In genomic region chr19:18790566-18791314, GRCh38 we compare ENCODE assay signal across 10 cellular contexts. TPM values are rescaled to one million over a fixed set of nuclear protein-coding genes. Genes with fewer than 3 reads are reported as not detected.
A peak's percentile ranks its signal among the peaks of the same experiment; 100 is the strongest.
DNase-seq lines count a peak whose midpoint lies in the region; ATAC-seq, FAIRE-seq and TF ChIP-seq lines count a peak whose summit lies in the region.
"Had no signal": no experiment of that assay in that cellular context is flagged by ENCODE, and none has a peak within 500 bp of the region (broad histone marks: within the 10 kb centered on the region; RNA-seq: fewer than 3 reads in every experiment).

Gene COMP, minus strand, starts transcription at chr19:18791305. Its CDS starts 36 bp downstream, at chr19:18791269.

- H3K4me3 Mint-ChIP-seq in Calu3 (ENCODE audit: low read depth, unreplicated experiment) (peak within 1 kb of the TSS; percentile 3), T-cell (peak within 1 kb of the TSS; percentile 57 to 79 (median 71))

- peaks cover 17% of the 10 kb centered on the region for H3K4me1 ChIP-seq in hepatocyte (ENCODE audit: insufficient read depth)
- H3K4me1 ChIP-seq in gastrocnemius medialis = peaks cover 10 to 23% of the 10 kb centered on the region in 2 donors
- H3K4me1 ChIP-seq: pancreas had no signal

- in situ Hi-C loops in gastrocnemius medialis (cut with MboI; ENCODE audit: low sequenced_read_pairs in 4 of 4) = no loop called here

- H3K9me3 Mint-ChIP-seq in Calu3 (ENCODE audit: low read depth, unreplicated experiment) (no peaks in the 10 kb centered on the region), T-cell (no peaks in the 10 kb centered on the region)

- H3K27ac ChIP-seq in hepatocyte (no peak within 1 kb of the TSS), gastrocnemius medialis (no peak within 1 kb of the TSS)
- H3K27ac ChIP-seq: KMS-11, pancreas had no signal

- no peaks in the 10 kb centered on the region for H4K20me1 ChIP-seq in hepatocyte (ENCODE audit: insufficient read depth, poor library complexity, severe bottlenecking)

- H3K27me3 ChIP-seq in hepatocyte (peaks cover 79% of the 10 kb centered on the region), gastrocnemius medialis (peaks cover 77 to 84% (median 81%) of the 10 kb centered on the region in 3 donors)

- no TSS peak for BruUV-seq in Calu3 (replicated peaks; lab: Mats Ljungman, UMichigan)

- ATAC-seq in T-cell (replicated peaks in 1 of 4) (no peak), gastrocnemius medialis (no peak)
- ATAC-seq: HCT116 had no signal

- H3K36me3 ChIP-seq in hepatocyte (replicated peaks; ENCODE audit: insufficient read depth, low read depth) (no peaks in the 10 kb centered on the region), gastrocnemius medialis (no peaks in the 10 kb centered on the region)
- H3K36me3 ChIP-seq: pancreas had no signal

- no peaks in the 10 kb centered on the region for H3K79me2 ChIP-seq in hepatocyte

- peaks cover 18% of the 10 kb centered on the region for H3K4me1 Mint-ChIP-seq in Calu3 (ENCODE audit: low read depth, unreplicated experiment)
- peaks cover 31 to 43% (median 43%) of the 10 kb centered on the region in 3 donors for H3K4me1 Mint-ChIP-seq in T-cell

- WGBS in hepatocyte (ENCODE audit: low lambda C conversion rate, missing lambda C conversion rate) = 11% methylated on average over 60 of the region's 61 CpGs

- no peaks in the 10 kb centered on the region for H3K36me3 Mint-ChIP-seq in Calu3 (ENCODE audit: insufficient read depth, unreplicated experiment)
- H3K36me3 Mint-ChIP-seq in T-cell = no peaks in the 10 kb centered on the region

- no peaks in the 10 kb centered on the region for H3K9me2 ChIP-seq in hepatocyte (replicated peaks; ENCODE audit: insufficient read depth)

- TF ChIP-seq CTCF in Calu3 (IDR thresholded peaks at IDR 0.05; ENCODE audit: unreplicated experiment) (no peak), hepatocyte (IDR thresholded peaks at IDR 0.05; ENCODE audit: poor library complexity) (no peak), gastrocnemius medialis (IDR thresholded peaks at IDR 0.05 in 4 of 5, conservative IDR thresholded peaks at IDR 0.05 in 1 of 5) (no peak)

- no peak for FAIRE-seq in GM19239 (lab: Jason Lieb, UNC)
- FAIRE-seq: pancreas had no signal

- H3K27me3 Mint-ChIP-seq in Calu3 (ENCODE audit: unreplicated experiment) (peaks cover 73% of the 10 kb centered on the region), T-cell (peaks cover 56 to 79% of the 10 kb centered on the region in 2 donors)

- no peak within 1 kb of the TSS for H3K4me3 ChIP-seq in hepatocyte
- H3K4me3 ChIP-seq in gastrocnemius medialis = peak within 1 kb of the TSS; percentile 10 to 39 (median 30)

- H3K9me3 ChIP-seq in hepatocyte (ENCODE audit: low read depth) (no peaks in the 10 kb centered on the region), gastrocnemius medialis (no peaks in the 10 kb centered on the region)
- H3K9me3 ChIP-seq: pancreas had no signal

- intact Hi-C loops in Calu3 (cut with micrococcal nuclease; ENCODE audit: unreplicated experiment) = no loop called here
- intact Hi-C loops in gastrocnemius medialis (cut with DNase I; ENCODE audit: low total_unique reads) = no loop called here

- CTCF ChIA-PET in Calu3 (lab: Charles Lee) (no interaction called here), T-cell (lab: Charles Lee) (no interaction called here)

- POLR2A ChIA-PET in T-cell (lab: Charles Lee) = no interaction called here

- TF ChIP-seq POLR2A in gastrocnemius medialis (IDR thresholded peaks at IDR 0.05) = no peak

- H3K4me2 ChIP-seq in hepatocyte = peak within 1 kb of the TSS; percentile 72
- H3K4me2 ChIP-seq: KMS-11 had no signal

- DNase-seq in Calu3 (no peak), T-cell (no peak), hepatocyte (ENCODE audit: low spot score) (no peak), gastrocnemius medialis (no peak), GM19239 (ENCODE audit: insufficient read length, low spot score) (no peak), T-helper 9 cell (no peak), NCI-H2107 treated with DMSO at 0.1 percent for 48 hours (lab: John Stamatoyannopoulos, UW; ENCODE audit: unreplicated experiment) (no peak)
- DNase-seq: pancreas had no signal

- H3K27ac Mint-ChIP-seq in Calu3 (ENCODE audit: unreplicated experiment) (no peak within 1 kb of the TSS), T-cell (peak within 1 kb of the TSS in 1 of 2 donors; percentile 72)

- no peak within 1 kb of the TSS for H2AFZ ChIP-seq in hepatocyte

RNA-seq across cellular contexts. Expression of gene COMP, which starts in this region (rescaled TPM):
- total RNA-seq in Calu3 (2022) (0.12 TPM in 1 of 2 replicates, not detected in the other), T-cell (not detected), hepatocyte (2.8 and 3.0 TPM in 2 replicates), gastrocnemius medialis (10 to 100 TPM in 1 of 4 donors, 1 to 10 TPM in 1, under 1 TPM in 1, not detected in 1; 0.24 to 77.8 (median 1.3) TPM)
- 12.5 and 16.3 TPM in 2 replicates for polyA plus RNA-seq in hepatocyte
